ENCODE assay signal across 8 cellular contexts in the genomic region with DNA sequence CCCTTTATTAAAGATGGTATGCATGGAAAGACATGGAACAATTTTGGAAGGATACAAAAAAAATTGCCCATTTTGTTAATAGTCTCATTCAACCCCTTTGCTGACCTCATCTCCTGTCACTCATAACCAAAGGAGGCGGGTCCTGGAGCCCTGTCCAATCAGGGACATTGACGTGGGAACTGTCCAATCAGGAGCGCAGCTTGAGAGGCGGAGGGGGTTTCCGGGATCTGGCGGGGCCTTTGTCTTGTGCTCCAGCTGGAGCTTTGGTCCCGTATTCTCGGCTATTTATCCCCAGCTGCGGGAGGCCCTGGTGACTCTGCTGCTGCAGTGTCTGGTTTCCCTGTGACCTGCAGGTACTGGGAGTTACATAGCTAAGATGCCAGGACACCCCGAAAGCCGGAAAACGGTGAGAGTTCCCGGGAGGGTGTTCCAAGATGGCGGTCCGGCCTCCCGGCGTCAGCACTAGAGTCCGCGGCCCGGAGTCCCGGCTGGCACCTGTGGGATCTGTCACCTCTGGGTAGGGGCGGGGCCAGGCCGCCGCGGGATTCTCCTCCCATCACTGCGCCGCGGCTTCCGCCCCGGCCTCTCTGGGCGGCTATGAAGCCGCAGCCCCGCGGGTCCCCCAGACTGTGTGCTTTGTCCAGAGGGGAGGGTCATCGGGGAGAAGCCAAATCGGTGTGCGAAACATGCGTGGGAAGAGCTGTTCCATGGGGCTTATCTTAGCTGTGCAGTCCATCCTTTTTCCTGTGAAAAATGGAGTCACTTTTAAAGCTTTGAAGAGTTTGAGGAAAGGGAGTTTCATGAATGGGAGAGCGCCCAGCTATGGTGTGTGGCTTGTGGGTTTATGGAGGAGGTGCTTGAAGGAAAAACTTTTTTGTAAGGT. TPM values are rescaled to one million over a fixed set of nuclear protein-coding genes. Genes with fewer than 3 reads are reported as not detected.
A peak's percentile ranks its signal among the peaks of the same experiment; 100 is the strongest.
DNase-seq lines count a peak whose midpoint lies in the region; ATAC-seq and TF ChIP-seq lines count a peak whose summit lies in the region.

Gene ZNF678 (plus strand): TSS at position 238 of the 883 bp plus-strand sequence. CDS start 87,436 bp downstream, outside the sequence.

- peak within 1 kb of the TSS; percentile 52 for H3K27ac ChIP-seq in CD4-positive, alpha-beta T cell (ENCODE audit: low read depth, low read length)

- peak within 1 kb of the TSS; percentile 82 for H3K4me3 ChIP-seq in lower leg skin (ENCODE audit: low read depth, poor library complexity, severe bottlenecking)

- H3K27me3 Mint-ChIP-seq in CD4-positive, alpha-beta T cell, result peaks cover 35% of the 10 kb centered on the region
- H3K27me3 Mint-ChIP-seq in activated CD4-positive, alpha-beta memory T cell treated with anti-CD3 and anti-CD28 coated beads, Interleukin-2, amount 10 ng/mL, durations not matched to agents 7 days and 5 days, result peaks cover 18% of the 10 kb centered on the region

- peak; percentile 70 to 82 (median 76) for DNase-seq in CD4-positive, alpha-beta T cell
- peak; percentile 97 for DNase-seq in HK-2 (ENCODE audit: unreplicated experiment)
- DNase-seq in NCI-H82 treated with DMSO at 0.1 percent for 48 hours (lab: John Stamatoyannopoulos, UW; ENCODE audit: unreplicated experiment), result peak; percentile 94
- peak; percentile 88 for DNase-seq in activated CD4-positive, alpha-beta memory T cell treated with anti-CD3 and anti-CD28 coated beads, Interleukin-2, amount 10 ng/mL, durations not matched to agents 7 days and 5 days
- DNase-seq in ecto neural progenitor cell (ENCODE audit: low spot score), result peak; percentile 94
- DNase-seq in lower leg skin (ENCODE audit: low spot score in 2 of 2), result peak; percentile 92 to 97
- peak; percentile 79 to 87 for DNase-seq in stimulated activated CD4-positive, alpha-beta T cell treated with anti-CD3 and anti-CD28 coated beads, Interleukin-4, amount 100 ng/mL, for 4 hours

- H3K9me3 ChIP-seq in CD4-positive, alpha-beta T cell (ENCODE audit: control insufficient read depth, low read length), result no peaks in the 10 kb centered on the region

- peak; percentile 94 for ATAC-seq in CD4-positive, alpha-beta T cell (ENCODE audit: poor library complexity)
- peak; percentile 97 for ATAC-seq in GM19455 (IDR thresholded peaks at IDR 0.05; ENCODE audit: unreplicated experiment)

- H3K4me1 Mint-ChIP-seq in CD4-positive, alpha-beta T cell (ENCODE audit: low read depth), result peaks cover 45% of the 10 kb centered on the region
- peaks cover 20% of the 10 kb centered on the region for H3K4me1 Mint-ChIP-seq in activated CD4-positive, alpha-beta memory T cell treated with anti-CD3 and anti-CD28 coated beads, Interleukin-2, amount 10 ng/mL, durations not matched to agents 7 days and 5 days

- no peaks in the 10 kb centered on the region for H3K9me3 Mint-ChIP-seq in CD4-positive, alpha-beta T cell
- H3K9me3 Mint-ChIP-seq in activated CD4-positive, alpha-beta memory T cell treated with anti-CD3 and anti-CD28 coated beads, Interleukin-2, amount 10 ng/mL, durations not matched to agents 7 days and 5 days, result peaks cover 30% of the 10 kb centered on the region

- H3K27me3 ChIP-seq in CD4-positive, alpha-beta T cell (ENCODE audit: control insufficient read depth, insufficient read depth, low read length), result peaks cover 34% of the 10 kb centered on the region

- H3K27ac Mint-ChIP-seq in CD4-positive, alpha-beta T cell, result peak within 1 kb of the TSS; percentile 87
- peak within 1 kb of the TSS; percentile 74 for H3K27ac Mint-ChIP-seq in activated CD4-positive, alpha-beta memory T cell treated with anti-CD3 and anti-CD28 coated beads, Interleukin-2, amount 10 ng/mL, durations not matched to agents 7 days and 5 days

- intact Hi-C loops in CD4-positive, alpha-beta T cell (cut with DNase I, micrococcal nuclease), result loop anchor here (2.0 to 5.0 kb wide), 3 partner anchors 21 to 519 kb away; partner anchors contain the start of gene ARF1 (in 1 of the 2)
- intact Hi-C loops in lower leg skin (cut with DNase I; ENCODE audit: low total_unique reads), result no loop called here

- H3K4me3 Mint-ChIP-seq in CD4-positive, alpha-beta T cell, result peak within 1 kb of the TSS; percentile 94
- peak within 1 kb of the TSS; percentile 79 for H3K4me3 Mint-ChIP-seq in activated CD4-positive, alpha-beta memory T cell treated with anti-CD3 and anti-CD28 coated beads, Interleukin-2, amount 10 ng/mL, durations not matched to agents 7 days and 5 days

- no peak for TF ChIP-seq CTCF in CD4-positive, alpha-beta T cell (IDR thresholded peaks at IDR 0.05)
- TF ChIP-seq CTCF in lower leg skin (IDR thresholded peaks at IDR 0.05), result no peak

- 0 to 1% methylated on average over 23 to 32 of the region's 39 CpGs for WGBS in lower leg skin, 2 donors

- TF ChIP-seq POLR2A in lower leg skin (IDR thresholded peaks at IDR 0.05), result no peak

- peaks cover 14% of the 10 kb centered on the region for H3K36me3 Mint-ChIP-seq in CD4-positive, alpha-beta T cell (ENCODE audit: low read depth)
- H3K36me3 Mint-ChIP-seq in activated CD4-positive, alpha-beta memory T cell treated with anti-CD3 and anti-CD28 coated beads, Interleukin-2, amount 10 ng/mL, durations not matched to agents 7 days and 5 days (ENCODE audit: low read depth), result peaks cover 39% of the 10 kb centered on the region

- POLR2A ChIA-PET in CD4-positive, alpha-beta T cell (lab: Charles Lee), result interaction anchor here (0.7 to 2.2 kb wide), 6 partner anchors 9 to 203 kb away, joined by 3 to 9 read pairs (median 4); no protein-coding TSS in a partner anchor
- POLR2A ChIA-PET in activated CD4-positive, alpha-beta memory T cell treated with anti-CD3 and anti-CD28 coated beads, Interleukin-2, amount 10 ng/mL, durations not matched to agents 7 days and 5 days (lab: Charles Lee), result interaction anchor here (0.7 to 1.2 kb wide), 4 partner anchors 16 to 840 kb away, joined by 3 to 6 read pairs (median 3); no protein-coding TSS in a partner anchor

- CTCF ChIA-PET in CD4-positive, alpha-beta T cell (lab: Charles Lee), result interaction anchor here (0.7 to 2.6 kb wide), 2 partner anchors 21 to 25 kb away, joined by 3 to 11 read pairs; no protein-coding TSS in a partner anchor
- CTCF ChIA-PET in activated CD4-positive, alpha-beta memory T cell treated with anti-CD3 and anti-CD28 coated beads, Interleukin-2, amount 10 ng/mL, durations not matched to agents 7 days and 5 days (lab: Charles Lee), result interaction anchor here (1.0 to 3.1 kb wide), 3 partner anchors 21 to 167 kb away, joined by 3 to 29 read pairs (median 4); no protein-coding TSS in a partner anchor

RNA-seq across cellular contexts. Expression of gene ZNF678, which starts in this region (rescaled TPM):
- 1 to 10 TPM; 2.8 to 2.9 TPM for total RNA-seq in CD4-positive, alpha-beta T cell
- total RNA-seq in activated CD4-positive, alpha-beta memory T cell treated with anti-CD3 and anti-CD28 coated beads, Interleukin-2, amount 10 ng/mL, durations not matched to agents 7 days and 5 days, result 1 to 10 TPM; 4.6 to 4.9 TPM
- 1 to 10 TPM; 1.2 to 6.8 (median 2.5) TPM for total RNA-seq in lower leg skin

Comparison
In these comparisons a context has a peak if more than half of its experiments do, and no peak if none do; other contexts are left out.
1. Peak in every context shown above with its lines: DNase-seq, ATAC-seq, H3K4me3 ChIP-seq and H3K27ac ChIP-seq.